In genomic region chr3:193808317-193808716, GRCh38 we compare ENCODE assay signal across 1 cellular context.
TF ChIP-seq lines count a peak whose summit lies in the region.

No MANE protein-coding gene starts in this region.

TF ChIP-seq in HEK293, 187 proteins besides CTCF, POLR2A, EP300 and RAD21 (continued from another document and continues in another):
- TF ChIP-seq YY1 (tag by site-specific recombination; IDR thresholded peaks at IDR 0.05) (no peak), ZBTB48 (tag by site-specific recombination; IDR thresholded peaks at IDR 0.05) (no peak), PRDM1 (tag by site-specific recombination; IDR thresholded peaks at IDR 0.05) (no peak), YY2 (tag by site-specific recombination; IDR thresholded peaks at IDR 0.05) (no peak), ZSCAN5A (tag by site-specific recombination; IDR thresholded peaks at IDR 0.05) (no peak), ZNF16 (tag by site-specific recombination; IDR thresholded peaks at IDR 0.05; ENCODE audit: low read depth) (no peak), ZNF155 (tag by site-specific recombination; IDR thresholded peaks at IDR 0.05) (no peak), ZNF677 (tag by site-specific recombination; IDR thresholded peaks at IDR 0.05) (no peak), ZNF704 (tag by site-specific recombination; IDR thresholded peaks at IDR 0.05) (no peak), ZNF571 (tag by site-specific recombination; IDR thresholded peaks at IDR 0.05) (no peak), ZNF404 (tag by site-specific recombination; IDR thresholded peaks at IDR 0.05) (no peak), ZNF513 (tag by site-specific recombination; IDR thresholded peaks at IDR 0.05) (no peak), BCL11B (tag by site-specific recombination; IDR thresholded peaks at IDR 0.05; ENCODE audit: low read depth) (no peak), REPIN1 (tag by site-specific recombination; IDR thresholded peaks at IDR 0.05; ENCODE audit: low read depth) (no peak), KLF16 (tag by site-specific recombination; IDR thresholded peaks at IDR 0.05) (no peak), SETDB1 (IDR thresholded peaks at IDR 0.05; ENCODE audit: insufficient read length, low read length) (no peak), KLF10 (tag by site-specific recombination; IDR thresholded peaks at IDR 0.05) (no peak), BCL11A (tag by site-specific recombination; IDR thresholded peaks at IDR 0.05; ENCODE audit: low read depth) (no peak), ZNF555 (tag by site-specific recombination; conservative IDR thresholded peaks at IDR 0.05) (no peak), ZNF76 (tag by site-specific recombination; IDR thresholded peaks at IDR 0.05; ENCODE audit: borderline replicate concordance, low read depth) (no peak), ZNF48 (tag by site-specific recombination; IDR thresholded peaks at IDR 0.05) (no peak), ZNF521 (tag by site-specific recombination; IDR thresholded peaks at IDR 0.05) (no peak), ZNF274 (IDR thresholded peaks at IDR 0.05; ENCODE audit: low read length) (no peak), ZNF274 (tag by site-specific recombination; IDR thresholded peaks at IDR 0.05; ENCODE audit: borderline replicate concordance) (no peak), ZNF112 (tag by site-specific recombination; IDR thresholded peaks at IDR 0.05) (no peak), ZNF747 (tag by site-specific recombination; IDR thresholded peaks at IDR 0.05) (no peak), ZNF530 (tag by site-specific recombination; IDR thresholded peaks at IDR 0.05; ENCODE audit: low read depth) (no peak), ZNF23 (tag by site-specific recombination; IDR thresholded peaks at IDR 0.05; ENCODE audit: borderline replicate concordance) (no peak), GLI2 (tag by site-specific recombination; IDR thresholded peaks at IDR 0.05; ENCODE audit: borderline replicate concordance, low read depth) (no peak), ZNF398 (tag by site-specific recombination; IDR thresholded peaks at IDR 0.05) (0 out of 2 replicates have a peak, but pooled peaks have one; percentile 11), ZBTB21 (tag by site-specific recombination; IDR thresholded peaks at IDR 0.05) (0 out of 2 replicates have a peak, but pooled peaks have one; percentile 29), ZNF335 (tag by site-specific recombination; conservative IDR thresholded peaks at IDR 0.05) (no peak), SCRT1 (tag by site-specific recombination; IDR thresholded peaks at IDR 0.05; ENCODE audit: borderline replicate concordance) (no peak), ZNF221 (tag by site-specific recombination; IDR thresholded peaks at IDR 0.05; ENCODE audit: borderline replicate concordance) (no peak), ZNF138 (tag by site-specific recombination; IDR thresholded peaks at IDR 0.05; ENCODE audit: borderline replicate concordance) (no peak), ZNF692 (tag by site-specific recombination; IDR thresholded peaks at IDR 0.05) (no peak)
- TF ChIP-seq, protein P1, sequence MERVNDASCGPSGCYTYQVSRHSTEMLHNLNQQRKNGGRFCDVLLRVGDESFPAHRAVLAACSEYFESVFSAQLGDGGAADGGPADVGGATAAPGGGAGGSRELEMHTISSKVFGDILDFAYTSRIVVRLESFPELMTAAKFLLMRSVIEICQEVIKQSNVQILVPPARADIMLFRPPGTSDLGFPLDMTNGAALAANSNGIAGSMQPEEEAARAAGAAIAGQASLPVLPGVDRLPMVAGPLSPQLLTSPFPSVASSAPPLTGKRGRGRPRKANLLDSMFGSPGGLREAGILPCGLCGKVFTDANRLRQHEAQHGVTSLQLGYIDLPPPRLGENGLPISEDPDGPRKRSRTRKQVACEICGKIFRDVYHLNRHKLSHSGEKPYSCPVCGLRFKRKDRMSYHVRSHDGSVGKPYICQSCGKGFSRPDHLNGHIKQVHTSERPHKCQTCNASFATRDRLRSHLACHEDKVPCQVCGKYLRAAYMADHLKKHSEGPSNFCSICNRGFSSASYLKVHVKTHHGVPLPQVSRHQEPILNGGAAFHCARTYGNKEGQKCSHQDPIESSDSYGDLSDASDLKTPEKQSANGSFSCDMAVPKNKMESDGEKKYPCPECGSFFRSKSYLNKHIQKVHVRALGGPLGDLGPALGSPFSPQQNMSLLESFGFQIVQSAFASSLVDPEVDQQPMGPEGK (tag by site-specific recombination; IDR thresholded peaks at IDR 0.05): 0 out of 2 replicates have a peak, but pooled peaks have one; percentile 14
- TF ChIP-seq, protein P2, sequence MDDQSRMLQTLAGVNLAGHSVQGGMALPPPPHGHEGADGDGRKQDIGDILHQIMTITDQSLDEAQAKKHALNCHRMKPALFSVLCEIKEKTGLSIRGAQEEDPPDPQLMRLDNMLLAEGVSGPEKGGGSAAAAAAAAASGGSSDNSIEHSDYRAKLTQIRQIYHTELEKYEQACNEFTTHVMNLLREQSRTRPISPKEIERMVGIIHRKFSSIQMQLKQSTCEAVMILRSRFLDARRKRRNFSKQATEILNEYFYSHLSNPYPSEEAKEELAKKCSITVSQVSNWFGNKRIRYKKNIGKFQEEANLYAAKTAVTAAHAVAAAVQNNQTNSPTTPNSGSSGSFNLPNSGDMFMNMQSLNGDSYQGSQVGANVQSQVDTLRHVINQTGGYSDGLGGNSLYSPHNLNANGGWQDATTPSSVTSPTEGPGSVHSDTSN (CRISPR knock-in tag; IDR thresholded peaks at IDR 0.05): no peak
- TF ChIP-seq, protein P3, sequence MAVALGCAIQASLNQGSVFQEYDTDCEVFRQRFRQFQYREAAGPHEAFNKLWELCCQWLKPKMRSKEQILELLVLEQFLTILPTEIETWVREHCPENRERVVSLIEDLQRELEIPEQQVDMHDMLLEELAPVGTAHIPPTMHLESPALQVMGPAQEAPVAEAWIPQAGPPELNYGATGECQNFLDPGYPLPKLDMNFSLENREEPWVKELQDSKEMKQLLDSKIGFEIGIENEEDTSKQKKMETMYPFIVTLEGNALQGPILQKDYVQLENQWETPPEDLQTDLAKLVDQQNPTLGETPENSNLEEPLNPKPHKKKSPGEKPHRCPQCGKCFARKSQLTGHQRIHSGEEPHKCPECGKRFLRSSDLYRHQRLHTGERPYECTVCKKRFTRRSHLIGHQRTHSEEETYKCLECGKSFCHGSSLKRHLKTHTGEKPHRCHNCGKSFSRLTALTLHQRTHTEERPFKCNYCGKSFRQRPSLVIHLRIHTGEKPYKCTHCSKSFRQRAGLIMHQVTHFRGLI (tag by site-specific recombination; IDR thresholded peaks at IDR 0.05): no peak
- TF ChIP-seq, protein P4, sequence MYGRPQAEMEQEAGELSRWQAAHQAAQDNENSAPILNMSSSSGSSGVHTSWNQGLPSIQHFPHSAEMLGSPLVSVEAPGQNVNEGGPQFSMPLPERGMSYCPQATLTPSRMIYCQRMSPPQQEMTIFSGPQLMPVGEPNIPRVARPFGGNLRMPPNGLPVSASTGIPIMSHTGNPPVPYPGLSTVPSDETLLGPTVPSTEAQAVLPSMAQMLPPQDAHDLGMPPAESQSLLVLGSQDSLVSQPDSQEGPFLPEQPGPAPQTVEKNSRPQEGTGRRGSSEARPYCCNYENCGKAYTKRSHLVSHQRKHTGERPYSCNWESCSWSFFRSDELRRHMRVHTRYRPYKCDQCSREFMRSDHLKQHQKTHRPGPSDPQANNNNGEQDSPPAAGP (tag by site-specific recombination; IDR thresholded peaks at IDR 0.05): no peak
- TF ChIP-seq, protein P5, sequence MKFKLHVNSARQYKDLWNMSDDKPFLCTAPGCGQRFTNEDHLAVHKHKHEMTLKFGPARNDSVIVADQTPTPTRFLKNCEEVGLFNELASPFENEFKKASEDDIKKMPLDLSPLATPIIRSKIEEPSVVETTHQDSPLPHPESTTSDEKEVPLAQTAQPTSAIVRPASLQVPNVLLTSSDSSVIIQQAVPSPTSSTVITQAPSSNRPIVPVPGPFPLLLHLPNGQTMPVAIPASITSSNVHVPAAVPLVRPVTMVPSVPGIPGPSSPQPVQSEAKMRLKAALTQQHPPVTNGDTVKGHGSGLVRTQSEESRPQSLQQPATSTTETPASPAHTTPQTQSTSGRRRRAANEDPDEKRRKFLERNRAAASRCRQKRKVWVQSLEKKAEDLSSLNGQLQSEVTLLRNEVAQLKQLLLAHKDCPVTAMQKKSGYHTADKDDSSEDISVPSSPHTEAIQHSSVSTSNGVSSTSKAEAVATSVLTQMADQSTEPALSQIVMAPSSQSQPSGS (tag by site-specific recombination; IDR thresholded peaks at IDR 0.05; ENCODE audit: low read depth): peak; percentile 89
- TF ChIP-seq, protein P6, sequence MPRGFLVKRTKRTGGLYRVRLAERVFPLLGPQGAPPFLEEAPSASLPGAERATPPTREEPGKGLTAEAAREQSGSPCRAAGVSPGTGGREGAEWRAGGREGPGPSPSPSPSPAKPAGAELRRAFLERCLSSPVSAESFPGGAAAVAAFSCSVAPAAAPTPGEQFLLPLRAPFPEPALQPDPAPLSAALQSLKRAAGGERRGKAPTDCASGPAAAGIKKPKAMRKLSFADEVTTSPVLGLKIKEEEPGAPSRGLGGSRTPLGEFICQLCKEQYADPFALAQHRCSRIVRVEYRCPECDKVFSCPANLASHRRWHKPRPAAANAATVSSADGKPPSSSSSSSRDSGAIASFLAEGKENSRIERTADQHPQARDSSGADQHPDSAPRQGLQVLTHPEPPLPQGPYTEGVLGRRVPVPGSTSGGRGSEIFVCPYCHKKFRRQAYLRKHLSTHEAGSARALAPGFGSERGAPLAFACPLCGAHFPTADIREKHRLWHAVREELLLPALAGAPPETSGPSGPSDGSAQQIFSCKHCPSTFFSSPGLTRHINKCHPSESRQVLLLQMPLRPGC (tag by site-specific recombination; IDR thresholded peaks at IDR 0.05): no peak
- TF ChIP-seq, protein P7, sequence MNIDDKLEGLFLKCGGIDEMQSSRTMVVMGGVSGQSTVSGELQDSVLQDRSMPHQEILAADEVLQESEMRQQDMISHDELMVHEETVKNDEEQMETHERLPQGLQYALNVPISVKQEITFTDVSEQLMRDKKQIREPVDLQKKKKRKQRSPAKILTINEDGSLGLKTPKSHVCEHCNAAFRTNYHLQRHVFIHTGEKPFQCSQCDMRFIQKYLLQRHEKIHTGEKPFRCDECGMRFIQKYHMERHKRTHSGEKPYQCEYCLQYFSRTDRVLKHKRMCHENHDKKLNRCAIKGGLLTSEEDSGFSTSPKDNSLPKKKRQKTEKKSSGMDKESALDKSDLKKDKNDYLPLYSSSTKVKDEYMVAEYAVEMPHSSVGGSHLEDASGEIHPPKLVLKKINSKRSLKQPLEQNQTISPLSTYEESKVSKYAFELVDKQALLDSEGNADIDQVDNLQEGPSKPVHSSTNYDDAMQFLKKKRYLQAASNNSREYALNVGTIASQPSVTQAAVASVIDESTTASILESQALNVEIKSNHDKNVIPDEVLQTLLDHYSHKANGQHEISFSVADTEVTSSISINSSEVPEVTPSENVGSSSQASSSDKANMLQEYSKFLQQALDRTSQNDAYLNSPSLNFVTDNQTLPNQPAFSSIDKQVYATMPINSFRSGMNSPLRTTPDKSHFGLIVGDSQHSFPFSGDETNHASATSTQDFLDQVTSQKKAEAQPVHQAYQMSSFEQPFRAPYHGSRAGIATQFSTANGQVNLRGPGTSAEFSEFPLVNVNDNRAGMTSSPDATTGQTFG (tag by site-specific recombination; IDR thresholded peaks at IDR 0.05; ENCODE audit: borderline replicate concordance): no peak
